1 cellular context compared by ENCODE assay signal in genomic region chr3:194685723-194686413, GRCh38.
A peak's percentile ranks its signal among the peaks of the same experiment; 100 is the strongest.
TF ChIP-seq lines count a peak whose summit lies in the region.

TSS of gene FAM43A (plus strand) at chr3:194685883. CDS start at chr3:194686827, 944 bp downstream.

TF ChIP-seq in HepG2, 621 proteins besides CTCF, POLR2A, EP300 and RAD21 (continued from another document and continues in another):
- no peak for TF ChIP-seq ZNF704 (CRISPR knock-in tag; IDR thresholded peaks at IDR 0.05; ENCODE audit: borderline replicate concordance)
- TF ChIP-seq FOXA3 (CRISPR knock-in tag; IDR thresholded peaks at IDR 0.05), result peak; percentile 58; the same call in 1 of the 2 replicates
- no peak for TF ChIP-seq SRY (CRISPR knock-in tag; IDR thresholded peaks at IDR 0.05)
- TF ChIP-seq HNRNPK (IDR thresholded peaks at IDR 0.05; ENCODE audit: low read depth, low read length, poor library complexity, severe bottlenecking), result no peak
- TF ChIP-seq SPEN (CRISPR knock-in tag; IDR thresholded peaks at IDR 0.05; ENCODE audit: low read depth), result peak; percentile 46; the same call in 1 of the 2 replicates
- TF ChIP-seq MEIS1 (CRISPR knock-in tag; IDR thresholded peaks at IDR 0.05; ENCODE audit: borderline replicate concordance), result 0 out of 2 replicates have a peak, but pooled peaks have one; percentile 47
- TF ChIP-seq MLXIP (CRISPR knock-in tag; IDR thresholded peaks at IDR 0.05; ENCODE audit: borderline replicate concordance), result 0 out of 2 replicates have a peak, but pooled peaks have one; percentile 8
- no peak for TF ChIP-seq RFX1 (IDR thresholded peaks at IDR 0.05)
- TF ChIP-seq IKZF4 (CRISPR knock-in tag; IDR thresholded peaks at IDR 0.05; ENCODE audit: borderline replicate concordance, low read depth, not compliant biosample characterization), result no peak
- peak; percentile 44; the same call in 1 of the 2 replicates for TF ChIP-seq GATA4 (IDR thresholded peaks at IDR 0.05; ENCODE audit: borderline replicate concordance, low read depth)
- TF ChIP-seq PCBP2 (optimal IDR thresholded peaks at IDR 0.05; ENCODE audit: low read depth, low read length, poor library complexity, severe bottlenecking), result no peak
- TF ChIP-seq KDM4B (CRISPR knock-in tag; IDR thresholded peaks at IDR 0.05), result no peak
- TF ChIP-seq TCF7L2 (IDR thresholded peaks at IDR 0.05; ENCODE audit: low read depth, low read length), result no peak
- TF ChIP-seq ZNF362 (CRISPR knock-in tag; IDR thresholded peaks at IDR 0.05; ENCODE audit: borderline replicate concordance), result no peak
- TF ChIP-seq RORA (CRISPR knock-in tag; IDR thresholded peaks at IDR 0.05), result no peak
- TF ChIP-seq MTERF4 (CRISPR knock-in tag; IDR thresholded peaks at IDR 0.05), result no peak
- no peak for TF ChIP-seq ZNF234 (CRISPR knock-in tag; conservative IDR thresholded peaks at IDR 0.05)
- TF ChIP-seq ZNF788 (CRISPR knock-in tag; IDR thresholded peaks at IDR 0.05; ENCODE audit: borderline replicate concordance), result peak; percentile 39; the same call in 1 of the 2 replicates
- TF ChIP-seq SOX13 (IDR thresholded peaks at IDR 0.05), result no peak
- peak in 1 of 2 experiments; percentile 49; a peak in 2 of 4 replicates for TF ChIP-seq SOX13 (CRISPR knock-in tag; conservative IDR thresholded peaks at IDR 0.05 in 1 of 2, IDR thresholded peaks at IDR 0.05 in 1 of 2)
- TF ChIP-seq HNF1B (CRISPR knock-in tag; IDR thresholded peaks at IDR 0.05), result no peak; the same call in 1 of the 2 replicates
- TF ChIP-seq CEBPB (IDR thresholded peaks at IDR 0.05; ENCODE audit: borderline replicate concordance, low read depth, low read length), result no peak
- TF ChIP-seq YEATS4 (CRISPR knock-in tag; IDR thresholded peaks at IDR 0.05; ENCODE audit: borderline replicate concordance), result peak; percentile 30; the same call in 1 of the 2 replicates
- TF ChIP-seq RXRB (CRISPR knock-in tag; IDR thresholded peaks at IDR 0.05; ENCODE audit: borderline replicate concordance), result peak; percentile 37; the same call in 1 of the 2 replicates
- no peak for TF ChIP-seq ZNF160 (CRISPR knock-in tag; IDR thresholded peaks at IDR 0.05)
- peak; percentile 59; the same call in 1 of the 2 replicates for TF ChIP-seq ARNT2 (CRISPR knock-in tag; IDR thresholded peaks at IDR 0.05; ENCODE audit: low read depth)
- peak; percentile 20; the same call in 1 of the 2 replicates for TF ChIP-seq ZNF510 (CRISPR knock-in tag; IDR thresholded peaks at IDR 0.05; ENCODE audit: low read depth)
- TF ChIP-seq CENPT (CRISPR knock-in tag; IDR thresholded peaks at IDR 0.05; ENCODE audit: low read depth), result no peak
- peak; percentile 64 for TF ChIP-seq BHLHE40 (IDR thresholded peaks at IDR 0.05; ENCODE audit: low read length)
- TF ChIP-seq HMGA1 (CRISPR knock-in tag; conservative IDR thresholded peaks at IDR 0.05), result no peak
- no peak for TF ChIP-seq XBP1 (CRISPR knock-in tag; IDR thresholded peaks at IDR 0.05)
- no peak for TF ChIP-seq MZF1 (CRISPR knock-in tag; IDR thresholded peaks at IDR 0.05; ENCODE audit: borderline replicate concordance)
- TF ChIP-seq KDM5A (IDR thresholded peaks at IDR 0.05; ENCODE audit: borderline replicate concordance, low read length), result no peak
- no peak for TF ChIP-seq MTF2 (CRISPR knock-in tag; IDR thresholded peaks at IDR 0.05; ENCODE audit: borderline replicate concordance)
- peak; percentile 46; the same call in 1 of the 2 replicates for TF ChIP-seq ZNF124 (CRISPR knock-in tag; IDR thresholded peaks at IDR 0.05)
- no peak for TF ChIP-seq NFAT5 (CRISPR knock-in tag; IDR thresholded peaks at IDR 0.05)
- no peak for TF ChIP-seq ZMYM3 (CRISPR knock-in tag; IDR thresholded peaks at IDR 0.05)
- TF ChIP-seq ZBTB10 (CRISPR knock-in tag; IDR thresholded peaks at IDR 0.05; ENCODE audit: borderline replicate concordance), result 0 out of 2 replicates have a peak, but pooled peaks have one; percentile 39
- no peak for TF ChIP-seq CENPBD1 (CRISPR knock-in tag; IDR thresholded peaks at IDR 0.05; ENCODE audit: borderline replicate concordance, low read depth)
- no peak for TF ChIP-seq ZNF598 (CRISPR knock-in tag; IDR thresholded peaks at IDR 0.05; ENCODE audit: borderline replicate concordance)
- peak; percentile 71; the same call in 1 of the 2 replicates for TF ChIP-seq ZSCAN9 (CRISPR knock-in tag; IDR thresholded peaks at IDR 0.05; ENCODE audit: borderline replicate concordance)
- no peak; the same call in 1 of the 2 replicates for TF ChIP-seq ZNF709 (CRISPR knock-in tag; IDR thresholded peaks at IDR 0.05)
- no peak for TF ChIP-seq NPAS2 (CRISPR knock-in tag; IDR thresholded peaks at IDR 0.05; ENCODE audit: borderline replicate concordance)
- TF ChIP-seq ZBTB43 (CRISPR knock-in tag; conservative IDR thresholded peaks at IDR 0.05), result peak; percentile 41; the same call in 1 of the 2 replicates
- no peak for TF ChIP-seq LCORL (IDR thresholded peaks at IDR 0.05)
- no peak for TF ChIP-seq LCORL (CRISPR knock-in tag; IDR thresholded peaks at IDR 0.05)
- TF ChIP-seq ZNF781 (CRISPR knock-in tag; IDR thresholded peaks at IDR 0.05; ENCODE audit: borderline replicate concordance, not compliant biosample characterization), result peak; percentile 48
